Comparison of ENCODE assay signal across 1 cellular context in the genomic region with DNA sequence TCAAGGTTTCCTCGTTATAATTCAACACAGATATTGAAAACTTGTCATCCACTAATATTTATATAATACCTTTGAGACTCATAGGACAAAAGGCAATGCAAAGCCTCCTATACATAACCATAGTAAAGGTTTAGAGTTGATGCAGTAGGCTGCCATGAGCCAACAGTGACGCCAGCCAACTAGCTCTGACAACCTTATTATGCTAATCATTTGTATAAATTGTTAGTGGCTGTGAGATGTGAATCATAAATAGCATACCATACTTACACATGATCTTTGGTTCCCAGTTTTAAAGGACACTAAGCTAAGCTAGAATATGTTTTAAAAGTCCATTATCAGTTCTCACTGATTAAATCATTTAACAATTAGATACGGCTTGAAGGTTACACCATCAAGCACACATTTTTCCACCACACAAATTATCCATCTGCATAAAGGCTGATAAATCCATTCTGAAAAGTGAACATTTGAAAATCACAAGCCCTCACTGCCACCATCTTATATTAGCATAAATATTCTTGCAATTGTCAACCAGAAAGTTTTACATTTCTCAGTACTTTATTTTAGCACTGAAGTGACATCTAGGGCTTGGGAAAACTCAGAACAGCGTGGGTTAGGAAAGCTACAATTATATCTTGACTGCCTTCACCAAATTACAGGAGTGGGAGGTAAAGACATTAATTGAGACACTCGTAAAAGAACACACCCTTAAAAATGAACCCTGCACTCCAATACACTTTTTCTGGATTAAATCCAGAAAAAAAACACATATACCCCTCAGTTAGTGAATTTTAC.
TF ChIP-seq lines count a peak whose summit lies in the region.

No MANE protein-coding gene starts in this region.

TF ChIP-seq in SK-N-SH treated with all-trans-retinoic acid at 6 μM for 48 hours, 23 proteins besides CTCF, POLR2A, EP300 and RAD21 (continued from another document):
- TF ChIP-seq, protein P1, sequence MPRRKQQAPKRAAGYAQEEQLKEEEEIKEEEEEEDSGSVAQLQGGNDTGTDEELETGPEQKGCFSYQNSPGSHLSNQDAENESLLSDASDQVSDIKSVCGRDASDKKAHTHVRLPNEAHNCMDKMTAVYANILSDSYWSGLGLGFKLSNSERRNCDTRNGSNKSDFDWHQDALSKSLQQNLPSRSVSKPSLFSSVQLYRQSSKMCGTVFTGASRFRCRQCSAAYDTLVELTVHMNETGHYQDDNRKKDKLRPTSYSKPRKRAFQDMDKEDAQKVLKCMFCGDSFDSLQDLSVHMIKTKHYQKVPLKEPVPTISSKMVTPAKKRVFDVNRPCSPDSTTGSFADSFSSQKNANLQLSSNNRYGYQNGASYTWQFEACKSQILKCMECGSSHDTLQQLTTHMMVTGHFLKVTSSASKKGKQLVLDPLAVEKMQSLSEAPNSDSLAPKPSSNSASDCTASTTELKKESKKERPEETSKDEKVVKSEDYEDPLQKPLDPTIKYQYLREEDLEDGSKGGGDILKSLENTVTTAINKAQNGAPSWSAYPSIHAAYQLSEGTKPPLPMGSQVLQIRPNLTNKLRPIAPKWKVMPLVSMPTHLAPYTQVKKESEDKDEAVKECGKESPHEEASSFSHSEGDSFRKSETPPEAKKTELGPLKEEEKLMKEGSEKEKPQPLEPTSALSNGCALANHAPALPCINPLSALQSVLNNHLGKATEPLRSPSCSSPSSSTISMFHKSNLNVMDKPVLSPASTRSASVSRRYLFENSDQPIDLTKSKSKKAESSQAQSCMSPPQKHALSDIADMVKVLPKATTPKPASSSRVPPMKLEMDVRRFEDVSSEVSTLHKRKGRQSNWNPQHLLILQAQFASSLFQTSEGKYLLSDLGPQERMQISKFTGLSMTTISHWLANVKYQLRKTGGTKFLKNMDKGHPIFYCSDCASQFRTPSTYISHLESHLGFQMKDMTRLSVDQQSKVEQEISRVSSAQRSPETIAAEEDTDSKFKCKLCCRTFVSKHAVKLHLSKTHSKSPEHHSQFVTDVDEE (CRISPR knock-in tag; IDR thresholded peaks at IDR 0.05): no peak
- TF ChIP-seq ZFP3 (CRISPR knock-in tag; IDR thresholded peaks at IDR 0.05) (no peak), SNAI2 (CRISPR knock-in tag; IDR thresholded peaks at IDR 0.05) (no peak), ESRRG (CRISPR knock-in tag; IDR thresholded peaks at IDR 0.05) (no peak), TCF4 (CRISPR knock-in tag; IDR thresholded peaks at IDR 0.05; ENCODE audit: borderline replicate concordance) (no peak), ZNF70 (CRISPR knock-in tag; IDR thresholded peaks at IDR 0.05) (no peak), CSDC2 (CRISPR knock-in tag; IDR thresholded peaks at IDR 0.05) (no peak), ZFP30 (CRISPR knock-in tag; IDR thresholded peaks at IDR 0.05) (no peak), OSR1 (CRISPR knock-in tag; IDR thresholded peaks at IDR 0.05) (no peak), RARB (CRISPR knock-in tag; IDR thresholded peaks at IDR 0.05) (no peak)
- TF ChIP-seq, protein P2, sequence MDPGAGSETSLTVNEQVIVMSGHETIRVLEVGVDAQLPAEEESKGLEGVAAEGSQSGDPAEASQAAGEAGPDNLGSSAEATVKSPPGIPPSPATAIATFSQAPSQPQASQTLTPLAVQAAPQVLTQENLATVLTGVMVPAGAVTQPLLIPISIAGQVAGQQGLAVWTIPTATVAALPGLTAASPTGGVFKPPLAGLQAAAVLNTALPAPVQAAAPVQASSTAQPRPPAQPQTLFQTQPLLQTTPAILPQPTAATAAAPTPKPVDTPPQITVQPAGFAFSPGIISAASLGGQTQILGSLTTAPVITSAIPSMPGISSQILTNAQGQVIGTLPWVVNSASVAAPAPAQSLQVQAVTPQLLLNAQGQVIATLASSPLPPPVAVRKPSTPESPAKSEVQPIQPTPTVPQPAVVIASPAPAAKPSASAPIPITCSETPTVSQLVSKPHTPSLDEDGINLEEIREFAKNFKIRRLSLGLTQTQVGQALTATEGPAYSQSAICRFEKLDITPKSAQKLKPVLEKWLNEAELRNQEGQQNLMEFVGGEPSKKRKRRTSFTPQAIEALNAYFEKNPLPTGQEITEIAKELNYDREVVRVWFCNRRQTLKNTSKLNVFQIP (CRISPR knock-in tag; IDR thresholded peaks at IDR 0.05; ENCODE audit: borderline replicate concordance, low read depth): no peak
- TF ChIP-seq, protein P3, sequence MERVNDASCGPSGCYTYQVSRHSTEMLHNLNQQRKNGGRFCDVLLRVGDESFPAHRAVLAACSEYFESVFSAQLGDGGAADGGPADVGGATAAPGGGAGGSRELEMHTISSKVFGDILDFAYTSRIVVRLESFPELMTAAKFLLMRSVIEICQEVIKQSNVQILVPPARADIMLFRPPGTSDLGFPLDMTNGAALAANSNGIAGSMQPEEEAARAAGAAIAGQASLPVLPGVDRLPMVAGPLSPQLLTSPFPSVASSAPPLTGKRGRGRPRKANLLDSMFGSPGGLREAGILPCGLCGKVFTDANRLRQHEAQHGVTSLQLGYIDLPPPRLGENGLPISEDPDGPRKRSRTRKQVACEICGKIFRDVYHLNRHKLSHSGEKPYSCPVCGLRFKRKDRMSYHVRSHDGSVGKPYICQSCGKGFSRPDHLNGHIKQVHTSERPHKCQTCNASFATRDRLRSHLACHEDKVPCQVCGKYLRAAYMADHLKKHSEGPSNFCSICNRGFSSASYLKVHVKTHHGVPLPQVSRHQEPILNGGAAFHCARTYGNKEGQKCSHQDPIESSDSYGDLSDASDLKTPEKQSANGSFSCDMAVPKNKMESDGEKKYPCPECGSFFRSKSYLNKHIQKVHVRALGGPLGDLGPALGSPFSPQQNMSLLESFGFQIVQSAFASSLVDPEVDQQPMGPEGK (CRISPR knock-in tag; IDR thresholded peaks at IDR 0.05; ENCODE audit: borderline replicate concordance): no peak
- TF ChIP-seq, protein P4, sequence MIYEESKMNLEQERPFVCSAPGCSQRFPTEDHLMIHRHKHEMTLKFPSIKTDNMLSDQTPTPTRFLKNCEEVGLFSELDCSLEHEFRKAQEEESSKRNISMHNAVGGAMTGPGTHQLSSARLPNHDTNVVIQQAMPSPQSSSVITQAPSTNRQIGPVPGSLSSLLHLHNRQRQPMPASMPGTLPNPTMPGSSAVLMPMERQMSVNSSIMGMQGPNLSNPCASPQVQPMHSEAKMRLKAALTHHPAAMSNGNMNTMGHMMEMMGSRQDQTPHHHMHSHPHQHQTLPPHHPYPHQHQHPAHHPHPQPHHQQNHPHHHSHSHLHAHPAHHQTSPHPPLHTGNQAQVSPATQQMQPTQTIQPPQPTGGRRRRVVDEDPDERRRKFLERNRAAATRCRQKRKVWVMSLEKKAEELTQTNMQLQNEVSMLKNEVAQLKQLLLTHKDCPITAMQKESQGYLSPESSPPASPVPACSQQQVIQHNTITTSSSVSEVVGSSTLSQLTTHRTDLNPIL (CRISPR knock-in tag; IDR thresholded peaks at IDR 0.05; ENCODE audit: low read depth): no peak
